Comparison of ENCODE assay signal across 16 cellular contexts in genomic region chrX:153768311-153769157, GRCh38. TPM values are rescaled to one million over a fixed set of nuclear protein-coding genes. Genes with fewer than 3 reads are reported as not detected.
DNase-seq lines count a peak whose midpoint lies in the region; ATAC-seq and TF ChIP-seq lines count a peak whose summit lies in the region.
"Had no signal": no experiment of that assay in that cellular context is flagged by ENCODE, and none has a peak within 500 bp of the region (broad histone marks: within the 10 kb centered on the region; RNA-seq: fewer than 3 reads in every experiment).

No MANE protein-coding gene starts in this region.

- TF ChIP-seq CTCF in Loucy (conservative IDR thresholded peaks at IDR 0.05; ENCODE audit: low read length) (0 out of 2 replicates have a peak, but pooled peaks have one; percentile 27), epithelial cell of proximal tubule (conservative IDR thresholded peaks at IDR 0.05; ENCODE audit: low read depth, low read length) (peak; percentile 14)

- H4K20me1 ChIP-seq in Loucy (ENCODE audit: insufficient read depth, low read length, poor library complexity, severe bottlenecking), result no peaks in the 10 kb centered on the region

- no peak overlapping the region for H3K9ac ChIP-seq in Loucy (ENCODE audit: low read depth, low read length, poor library complexity, severe bottlenecking)
- H3K9ac ChIP-seq: neural progenitor cell had no signal

- no peaks in the 10 kb centered on the region for H3K9me3 ChIP-seq in Loucy (ENCODE audit: insufficient read depth, low read depth, low read length)
- H3K9me3 ChIP-seq: esophagus muscularis mucosa, thoracic aorta had no signal

- peaks cover 4% of the 10 kb centered on the region for H3K4me1 ChIP-seq in Loucy (ENCODE audit: insufficient read depth, low read length, poor library complexity, severe bottlenecking)
- H3K4me1 ChIP-seq: neural progenitor cell had no signal

- H3K27me3 ChIP-seq in Loucy (ENCODE audit: insufficient read depth, low read length, poor library complexity, severe bottlenecking), result no peaks in the 10 kb centered on the region
- H3K27me3 ChIP-seq: esophagus muscularis mucosa, neural progenitor cell had no signal

- no peaks in the 10 kb centered on the region for H3K9me2 ChIP-seq in Loucy (replicated peaks; ENCODE audit: low read depth, low read length)

- no peak overlapping the region for H2AFZ ChIP-seq in Loucy (ENCODE audit: low read length)
- H2AFZ ChIP-seq: neural progenitor cell had no signal

- H3K79me2 ChIP-seq in Loucy (ENCODE audit: insufficient read depth, low read length), result no peaks in the 10 kb centered on the region

- H3K27ac ChIP-seq in temporal lobe (ENCODE audit: low read depth, low read length), result peak overlapping the region; percentile 99
- H3K27ac ChIP-seq: neural progenitor cell, thoracic aorta had no signal

- H3K4me2 ChIP-seq in Loucy (ENCODE audit: low read depth, low read length, poor library complexity, severe bottlenecking), result no peak overlapping the region
- H3K4me2 ChIP-seq: neural progenitor cell had no signal

- ATAC-seq in GM21360 (IDR thresholded peaks at IDR 0.05; ENCODE audit: unreplicated experiment), result no peak

- no peak overlapping the region for H3K4me3 ChIP-seq in Loucy (ENCODE audit: low read length, poor library complexity, severe bottlenecking)
- H3K4me3 ChIP-seq in epithelial cell of proximal tubule (ENCODE audit: low read depth, low read length), result no peak overlapping the region
- H3K4me3 ChIP-seq: esophagus muscularis mucosa, neural progenitor cell, thoracic aorta had no signal

- H3F3A ChIP-seq in Loucy (ENCODE audit: low read depth), result no peaks in the 10 kb centered on the region

- DNase-seq in activated effector memory CD4-positive, alpha-beta T cell treated with anti-CD3 and anti-CD28 coated beads, Interleukin-2, amount 50 U/mL, for 16 hours, result peak; percentile 39
- no peak for DNase-seq in activated effector memory CD4-positive, alpha-beta T cell treated with Interleukin-2 at 50 U/mL for 16 hours
- DNase-seq in epithelial cell of proximal tubule (ENCODE audit: low read depth), result no peak
- DNase-seq in SIG-M5 (lab: John Stamatoyannopoulos, UW), result no peak
- DNase-seq in putamen (ENCODE audit: low spot score), result no peak
- DNase-seq: DMS 273 treated with DMSO at 0.1 percent for 48 hours, hypothalamus, NCI-H2081, SHP77 treated with DMSO at 0.1 percent for 48 hours, T1000 had no signal

- H3K36me3 ChIP-seq in Loucy (ENCODE audit: insufficient read depth, low read length), result no peaks in the 10 kb centered on the region
- H3K36me3 ChIP-seq: neural progenitor cell, thoracic aorta had no signal

RNA-seq across cellular contexts. Expression of gene PLXNB3, which starts 4.5 kb away (rescaled TPM):
- total RNA-seq in epithelial cell of proximal tubule, result 2.9 and 7.4 TPM in 2 replicates
- 2.2 TPM for total RNA-seq in temporal lobe

RNA-seq across cellular contexts. Expression of gene SRPK3, which starts 12.3 kb away (rescaled TPM):
- total RNA-seq in epithelial cell of proximal tubule, result 0.17 TPM in 1 of 2 replicates, not detected in the other
- 0.25 TPM for total RNA-seq in temporal lobe

RNA-seq across cellular contexts. Expression of gene IDH3G, which starts 25.6 kb away (rescaled TPM):
- 62.2 and 91.4 TPM in 2 replicates for total RNA-seq in epithelial cell of proximal tubule
- total RNA-seq in temporal lobe, result 52.1 TPM

RNA-seq across cellular contexts. Expression of gene SSR4, which starts 25.9 kb away (rescaled TPM):
- 128 and 239 TPM in 2 replicates for total RNA-seq in epithelial cell of proximal tubule
- total RNA-seq in temporal lobe, result 50.2 TPM

RNA-seq across cellular contexts. Expression of gene ABCD1, which starts 43.9 kb away (rescaled TPM):
- 8.2 and 12.6 TPM in 2 replicates for total RNA-seq in epithelial cell of proximal tubule
- total RNA-seq in temporal lobe, result 3.4 TPM
